10 cellular contexts compared by ENCODE assay signal in the genomic region with DNA sequence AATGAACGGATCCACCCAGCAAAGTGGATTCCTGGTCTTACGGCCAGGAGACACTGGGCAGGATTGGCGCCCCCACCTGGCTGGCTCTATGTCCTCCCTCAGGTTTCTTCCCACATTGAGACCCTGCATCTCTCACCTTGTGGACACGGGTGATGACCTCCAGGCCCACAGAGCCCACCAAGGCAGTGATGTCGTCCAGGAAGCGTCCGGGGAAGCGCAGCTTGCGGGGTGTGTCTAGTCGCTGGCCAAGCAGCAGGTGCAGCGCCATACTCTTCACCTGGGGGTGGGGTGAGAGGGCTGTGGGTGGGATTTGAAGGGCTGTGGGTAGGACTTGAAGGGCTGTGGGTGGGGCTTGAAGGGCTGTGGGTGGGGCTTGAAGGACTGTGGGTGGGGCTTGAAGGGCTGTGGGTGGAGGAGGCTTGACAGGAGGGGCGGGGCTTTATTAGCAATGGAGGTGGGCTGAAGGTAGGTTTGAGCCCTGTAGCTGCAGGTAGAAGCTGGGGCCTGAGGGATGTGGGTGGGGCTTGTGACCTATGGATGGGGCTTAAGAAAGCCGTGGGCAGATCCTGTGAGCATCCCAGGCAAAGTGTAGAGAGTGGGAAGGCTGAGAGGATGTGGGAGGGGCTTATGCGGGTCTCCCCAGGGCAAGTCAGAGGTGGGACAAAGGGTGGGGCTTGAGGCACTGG. TPM values are rescaled to one million over a fixed set of nuclear protein-coding genes. Genes with fewer than 3 reads are reported as not detected.
DNase-seq lines count a peak whose midpoint lies in the region; ATAC-seq, FAIRE-seq and TF ChIP-seq lines count a peak whose summit lies in the region.
"Had no signal": no experiment of that assay in that cellular context is flagged by ENCODE, and none has a peak within 500 bp of the region (broad histone marks: within the 10 kb centered on the region; RNA-seq: fewer than 3 reads in every experiment).

No MANE protein-coding gene starts in this region.

- intact Hi-C loops in ovary (cut with DNase I) = loop anchor here in 1 of 4 donors (10.0 kb wide), 1 partner anchor 57 kb away; no protein-coding TSS in a partner anchor

- no peaks in the 10 kb centered on the region for H3K4me1 ChIP-seq in OCI-LY3 (ENCODE audit: low read length)
- H3K4me1 ChIP-seq in ovary (ENCODE audit: insufficient read depth) = no peaks in the 10 kb centered on the region
- H3K4me1 ChIP-seq: upper lobe of right lung had no signal

- FAIRE-seq in GM12892 (lab: Jason Lieb, UNC) = no peak

- H3K27ac ChIP-seq in 22Rv1 (no peak overlapping the region), OCI-LY3 (ENCODE audit: low read length) (no peak overlapping the region), ovary (no peak overlapping the region)
- H3K27ac ChIP-seq: upper lobe of right lung had no signal

- no peak overlapping the region for H3K9ac ChIP-seq in OCI-LY3 (ENCODE audit: low read length)

- peaks cover 6% of the 10 kb centered on the region for H3K36me3 ChIP-seq in OCI-LY3 (replicated peaks; ENCODE audit: low read depth, low read length)
- no peaks in the 10 kb centered on the region for H3K36me3 ChIP-seq in ovary

- H4K20me1 ChIP-seq in OCI-LY3 (ENCODE audit: insufficient read depth, low read length) = no peaks in the 10 kb centered on the region

- WGBS in ovary, 3 donors = 84 to 88% (median 85%) methylated on average over 14 of the region's 14 CpGs

- H3K9me3 ChIP-seq in OCI-LY3 (ENCODE audit: insufficient read depth, low read length) = no peaks in the 10 kb centered on the region
- H3K9me3 ChIP-seq in ovary = no peaks in the 10 kb centered on the region
- H3K9me3 ChIP-seq: upper lobe of right lung had no signal

- TF ChIP-seq EP300 in ovary (IDR thresholded peaks at IDR 0.05) = no peak

- TF ChIP-seq CTCF in 22Rv1 (IDR thresholded peaks at IDR 0.05) (peak; percentile 71), OCI-LY3 (IDR thresholded peaks at IDR 0.05; ENCODE audit: low read depth, low read length) (peak; percentile 46), epithelial cell of esophagus (IDR thresholded peaks at IDR 0.05; ENCODE audit: insufficient read depth, low read depth, low read length, missing control alignments) (peak; percentile 2), ovary (IDR thresholded peaks at IDR 0.05) (no peak)

- TF ChIP-seq POLR2A in ovary (IDR thresholded peaks at IDR 0.05) (no peak), GM12892 (IDR thresholded peaks at IDR 0.05; ENCODE audit: low read depth, low read length) (no peak)

- H3K27me3 ChIP-seq in OCI-LY3 (ENCODE audit: low read depth, low read length) (no peaks in the 10 kb centered on the region), ovary (no peaks in the 10 kb centered on the region)
- H3K27me3 ChIP-seq: upper lobe of right lung had no signal

- peak; percentile 90 for DNase-seq in ELF-1 (ENCODE audit: low read depth, low spot score)
- DNase-seq in epithelial cell of esophagus (ENCODE audit: low read depth) = peak; percentile 43
- no peak for DNase-seq in ovary
- no peak for DNase-seq in Ammon's horn (ENCODE audit: low spot score)
- DNase-seq in GM12892 (ENCODE audit: insufficient read length) = no peak
- DNase-seq: activated naive CD8-positive, alpha-beta T cell treated with anti-CD3 and anti-CD28 coated beads, Interleukin-2, amount 10 ng/mL, durations not matched to agents 7 days and 5 days; upper lobe of right lung had no signal

- H3K79me2 ChIP-seq in OCI-LY3 (ENCODE audit: low read length) = no peaks in the 10 kb centered on the region

- no peak overlapping the region for H2AFZ ChIP-seq in OCI-LY3 (ENCODE audit: low read depth, low read length)

- ATAC-seq in GM21825 (IDR thresholded peaks at IDR 0.05; ENCODE audit: unreplicated experiment) = no peak
- ATAC-seq: upper lobe of right lung had no signal

- H3K4me3 ChIP-seq in OCI-LY3 (ENCODE audit: low read length) = no peak overlapping the region
- no peak overlapping the region for H3K4me3 ChIP-seq in epithelial cell of esophagus (ENCODE audit: low read length)
- no peak overlapping the region for H3K4me3 ChIP-seq in ovary
- H3K4me3 ChIP-seq: upper lobe of right lung had no signal

- no peak overlapping the region for H3K4me2 ChIP-seq in OCI-LY3 (ENCODE audit: low read length)

RNA-seq across cellular contexts. Expression of a gene that starts 12.1 kb away (rescaled TPM):
- total RNA-seq in ovary = under 1 TPM in 3 of 7 donors, not detected in 4; 0.50 to 0.93 (median 0.51) TPM
- polyA plus RNA-seq in ovary = under 1 TPM in 1 of 2 donors, not detected in 1; 0.86 TPM
- polyA plus RNA-seq in GM12892 (2012; ENCODE audit: missing spikeins) = not detected
- total RNA-seq: activated naive CD8-positive, alpha-beta T cell treated with anti-CD3 and anti-CD28 coated beads, Interleukin-2, amount 10 ng/mL, durations not matched to agents 7 days and 5 days; upper lobe of right lung had no signal

RNA-seq across cellular contexts. Expression of a gene that starts 30.0 kb away (rescaled TPM):
- total RNA-seq in ovary = 100 to 1,000 TPM; 238 to 642 (median 479) TPM
- polyA plus RNA-seq in ovary = 100 to 1,000 TPM; 289 to 433 TPM
- polyA plus RNA-seq in GM12892 (2012; ENCODE audit: missing spikeins) = 12.1 TPM

RNA-seq across cellular contexts. Expression of a gene that starts 35.0 kb away (rescaled TPM):
- 10 to 100 TPM; 17.2 to 60.0 (median 38.0) TPM for total RNA-seq in ovary
- polyA plus RNA-seq in ovary = 10 to 100 TPM; 12.8 to 18.0 TPM
- 8.0 TPM for polyA plus RNA-seq in GM12892 (2012; ENCODE audit: missing spikeins)

Comparison
In these comparisons a context has a peak if more than half of its experiments do, and no peak if none do; other contexts are left out.
1. CTCF ChIP-seq: peak in 22Rv1 (single experiment), OCI-LY3 (single experiment) and epithelial cell of esophagus (single experiment); none in ovary (0 of 3).
2. DNase-seq: peak in ELF-1 (single experiment) and epithelial cell of esophagus (single experiment); none in ovary (0 of 5), Ammon's horn (single experiment) and GM12892 (single experiment).